ENCODE assay signal across 9 cellular contexts in genomic region chr20:62980970-62981369, GRCh38. TPM values are rescaled to one million over a fixed set of nuclear protein-coding genes. Genes with fewer than 3 reads are reported as not detected.
DNase-seq lines count a peak whose midpoint lies in the region; ATAC-seq and TF ChIP-seq lines count a peak whose summit lies in the region.
"Had no signal": no experiment of that assay in that cellular context is flagged by ENCODE, and none has a peak within 500 bp of the region (broad histone marks: within the 10 kb centered on the region; RNA-seq: fewer than 3 reads in every experiment).

No MANE protein-coding gene starts in this region.

- no peak overlapping the region for H2AFZ ChIP-seq in GM23338

- H3K4me1 Mint-ChIP-seq in GM23338 = peaks cover 43% of the 10 kb centered on the region
- H3K4me1 Mint-ChIP-seq in activated T-helper 2 cell treated with anti-CD3 and anti-CD28 coated beads, Interferon-gamma antibody, Interleukin-2, Interleukin-4, amounts not matched to agents 10 μg/mL and 5 μg/mL and 100 μg/mL, durations not matched to agents 14 hours and 24 hours and 36 hours (ENCODE audit: low read depth) = peaks cover 22% of the 10 kb centered on the region

- H3K36me3 Mint-ChIP-seq in GM23338 (ENCODE audit: low read depth) = no peaks in the 10 kb centered on the region
- H3K36me3 Mint-ChIP-seq in activated T-helper 2 cell treated with anti-CD3 and anti-CD28 coated beads, Interferon-gamma antibody, Interleukin-2, Interleukin-4, amounts not matched to agents 10 μg/mL and 5 μg/mL and 100 μg/mL, durations not matched to agents 14 hours and 24 hours and 36 hours (ENCODE audit: low read depth) = no peaks in the 10 kb centered on the region

- no peaks in the 10 kb centered on the region for H4K20me1 ChIP-seq in GM23338 (replicated peaks; ENCODE audit: insufficient read depth)

- H3K4me3 ChIP-seq in GM23338 = no peak overlapping the region
- H3K4me3 ChIP-seq: cardiac muscle cell had no signal

- no peak overlapping the region for H3K27ac Mint-ChIP-seq in GM23338
- no peak overlapping the region for H3K27ac Mint-ChIP-seq in activated T-helper 2 cell treated with anti-CD3 and anti-CD28 coated beads, Interferon-gamma antibody, Interleukin-2, Interleukin-4, amounts not matched to agents 10 μg/mL and 5 μg/mL and 100 μg/mL, durations not matched to agents 14 hours and 24 hours and 36 hours

- no peaks in the 10 kb centered on the region for H3K79me2 ChIP-seq in GM23338 (replicated peaks; ENCODE audit: insufficient read depth)

- H3K27me3 ChIP-seq in GM23338 (ENCODE audit: insufficient read depth) = no peaks in the 10 kb centered on the region

- 0 out of 2 replicates have a peak, but pooled peaks cover 5% of the 10 kb centered on the region for H3F3A ChIP-seq in GM23338 (replicated peaks; ENCODE audit: low read depth)

- no peak overlapping the region for H3K4me2 ChIP-seq in GM23338

- H3K27ac ChIP-seq in GM23338 (ENCODE audit: low read depth) = no peak overlapping the region
- H3K27ac ChIP-seq: cardiac muscle cell had no signal

- no peak for TF ChIP-seq CTCF in GM23338 (conservative IDR thresholded peaks at IDR 0.05; ENCODE audit: low read depth in 2 of 2)

- H3K9me3 Mint-ChIP-seq in GM23338 = no peaks in the 10 kb centered on the region
- no peaks in the 10 kb centered on the region for H3K9me3 Mint-ChIP-seq in activated T-helper 2 cell treated with anti-CD3 and anti-CD28 coated beads, Interferon-gamma antibody, Interleukin-2, Interleukin-4, amounts not matched to agents 10 μg/mL and 5 μg/mL and 100 μg/mL, durations not matched to agents 14 hours and 24 hours and 36 hours

- peaks cover 14% of the 10 kb centered on the region for H3K27me3 Mint-ChIP-seq in GM23338 (ENCODE audit: insufficient read depth, low read depth, poor library complexity)
- peaks cover 50% of the 10 kb centered on the region for H3K27me3 Mint-ChIP-seq in activated T-helper 2 cell treated with anti-CD3 and anti-CD28 coated beads, Interferon-gamma antibody, Interleukin-2, Interleukin-4, amounts not matched to agents 10 μg/mL and 5 μg/mL and 100 μg/mL, durations not matched to agents 14 hours and 24 hours and 36 hours (ENCODE audit: low read depth)

- H3K9me2 ChIP-seq in GM23338 (ENCODE audit: insufficient read depth) = no peaks in the 10 kb centered on the region

- DNase-seq in GM23338 (ENCODE audit: low spot score) (peak; percentile 56), NCI-H524 (lab: John Stamatoyannopoulos, UW) (peak; percentile 66 to 77), NCI-H2029 (lab: John Stamatoyannopoulos, UW) (no peak), DMS153 (lab: John Stamatoyannopoulos, UW) (no peak)
- peak; percentile 32 for DNase-seq in activated T-helper 2 cell treated with anti-CD3 and anti-CD28 coated beads, Interferon-gamma antibody, Interleukin-2, Interleukin-4, amounts not matched to agents 10 μg/mL and 5 μg/mL and 100 μg/mL, durations not matched to agents 14 hours and 24 hours and 36 hours (ENCODE audit: low spot score)
- peak; percentile 32 to 47 for DNase-seq in stimulated activated CD4-positive, alpha-beta T cell treated with anti-CD3 and anti-CD28 coated beads, Interleukin-2, amount 100 ng/mL, for 24 hours

- intact Hi-C loops in activated T-helper 2 cell treated with anti-CD3 and anti-CD28 coated beads, Interferon-gamma antibody, Interleukin-2, Interleukin-4, amounts not matched to agents 10 μg/mL and 5 μg/mL and 100 μg/mL, durations not matched to agents 14 hours and 24 hours and 36 hours (cut with micrococcal nuclease) = no loop called here

- ATAC-seq in GM23338 (peak; percentile 13), GM19328 (IDR thresholded peaks at IDR 0.05; ENCODE audit: unreplicated experiment) (no peak)

- H3K4me1 ChIP-seq in GM23338 (ENCODE audit: insufficient read depth) = peaks cover 37% of the 10 kb centered on the region

- no peak overlapping the region for H3K4me3 Mint-ChIP-seq in GM23338
- no peak overlapping the region for H3K4me3 Mint-ChIP-seq in activated T-helper 2 cell treated with anti-CD3 and anti-CD28 coated beads, Interferon-gamma antibody, Interleukin-2, Interleukin-4, amounts not matched to agents 10 μg/mL and 5 μg/mL and 100 μg/mL, durations not matched to agents 14 hours and 24 hours and 36 hours (ENCODE audit: low read depth)

- H3K36me3 ChIP-seq in GM23338 (ENCODE audit: insufficient read depth) = no peaks in the 10 kb centered on the region
- H3K36me3 ChIP-seq: cardiac muscle cell had no signal

TF ChIP-seq in GM23338, 12 proteins besides CTCF, POLR2A, EP300 and RAD21:
- TF ChIP-seq STAT1 (IDR thresholded peaks at IDR 0.05; ENCODE audit: unreplicated experiment) (no peak), ZNF331 (CRISPR knock-in tag; IDR thresholded peaks at IDR 0.05; ENCODE audit: low read depth) (no peak), JUNB (IDR thresholded peaks at IDR 0.05; ENCODE audit: unreplicated experiment) (no peak)
- TF ChIP-seq, protein P1, sequence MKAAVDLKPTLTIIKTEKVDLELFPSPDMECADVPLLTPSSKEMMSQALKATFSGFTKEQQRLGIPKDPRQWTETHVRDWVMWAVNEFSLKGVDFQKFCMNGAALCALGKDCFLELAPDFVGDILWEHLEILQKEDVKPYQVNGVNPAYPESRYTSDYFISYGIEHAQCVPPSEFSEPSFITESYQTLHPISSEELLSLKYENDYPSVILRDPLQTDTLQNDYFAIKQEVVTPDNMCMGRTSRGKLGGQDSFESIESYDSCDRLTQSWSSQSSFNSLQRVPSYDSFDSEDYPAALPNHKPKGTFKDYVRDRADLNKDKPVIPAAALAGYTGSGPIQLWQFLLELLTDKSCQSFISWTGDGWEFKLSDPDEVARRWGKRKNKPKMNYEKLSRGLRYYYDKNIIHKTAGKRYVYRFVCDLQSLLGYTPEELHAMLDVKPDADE (IDR thresholded peaks at IDR 0.05) = no peak
- TF ChIP-seq, protein P2, sequence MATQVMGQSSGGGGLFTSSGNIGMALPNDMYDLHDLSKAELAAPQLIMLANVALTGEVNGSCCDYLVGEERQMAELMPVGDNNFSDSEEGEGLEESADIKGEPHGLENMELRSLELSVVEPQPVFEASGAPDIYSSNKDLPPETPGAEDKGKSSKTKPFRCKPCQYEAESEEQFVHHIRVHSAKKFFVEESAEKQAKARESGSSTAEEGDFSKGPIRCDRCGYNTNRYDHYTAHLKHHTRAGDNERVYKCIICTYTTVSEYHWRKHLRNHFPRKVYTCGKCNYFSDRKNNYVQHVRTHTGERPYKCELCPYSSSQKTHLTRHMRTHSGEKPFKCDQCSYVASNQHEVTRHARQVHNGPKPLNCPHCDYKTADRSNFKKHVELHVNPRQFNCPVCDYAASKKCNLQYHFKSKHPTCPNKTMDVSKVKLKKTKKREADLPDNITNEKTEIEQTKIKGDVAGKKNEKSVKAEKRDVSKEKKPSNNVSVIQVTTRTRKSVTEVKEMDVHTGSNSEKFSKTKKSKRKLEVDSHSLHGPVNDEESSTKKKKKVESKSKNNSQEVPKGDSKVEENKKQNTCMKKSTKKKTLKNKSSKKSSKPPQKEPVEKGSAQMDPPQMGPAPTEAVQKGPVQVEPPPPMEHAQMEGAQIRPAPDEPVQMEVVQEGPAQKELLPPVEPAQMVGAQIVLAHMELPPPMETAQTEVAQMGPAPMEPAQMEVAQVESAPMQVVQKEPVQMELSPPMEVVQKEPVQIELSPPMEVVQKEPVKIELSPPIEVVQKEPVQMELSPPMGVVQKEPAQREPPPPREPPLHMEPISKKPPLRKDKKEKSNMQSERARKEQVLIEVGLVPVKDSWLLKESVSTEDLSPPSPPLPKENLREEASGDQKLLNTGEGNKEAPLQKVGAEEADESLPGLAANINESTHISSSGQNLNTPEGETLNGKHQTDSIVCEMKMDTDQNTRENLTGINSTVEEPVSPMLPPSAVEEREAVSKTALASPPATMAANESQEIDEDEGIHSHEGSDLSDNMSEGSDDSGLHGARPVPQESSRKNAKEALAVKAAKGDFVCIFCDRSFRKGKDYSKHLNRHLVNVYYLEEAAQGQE (IDR thresholded peaks at IDR 0.05; ENCODE audit: unreplicated experiment) = no peak

RNA-seq across cellular contexts. Expression of gene BHLHE23, which starts 25.8 kb away (rescaled TPM):
- total RNA-seq in GM23338 (2014; rRNA removed; shearing (Covaris generic)) = 5.0 and 6.6 TPM in 2 replicates
- polyA plus RNA-seq in GM23338 (2016; fragmentation: Nextera tagmentation; extraction: Ambion mirVana) = 0.52 TPM in 2 replicates
- total RNA-seq in activated T-helper 2 cell treated with anti-CD3 and anti-CD28 coated beads, Interferon-gamma antibody, Interleukin-2, Interleukin-4, amounts not matched to agents 10 μg/mL and 5 μg/mL and 100 μg/mL, durations not matched to agents 14 hours and 24 hours and 36 hours = not detected in 2 replicates
- total RNA-seq: cardiac muscle cell, lung microvascular endothelial cell had no signal
- polyA plus RNA-seq: cardiac muscle cell had no signal

RNA-seq across cellular contexts. Expression of gene SLC17A9, which starts 28.5 kb away (rescaled TPM):
- total RNA-seq in GM23338 (2014; rRNA removed; shearing (Covaris generic)) = 24.2 and 32.0 TPM in 2 replicates
- 36.1 and 39.3 TPM in 2 replicates for polyA plus RNA-seq in GM23338 (2016; fragmentation: Nextera tagmentation; extraction: Ambion mirVana)
- 20.2 and 21.4 TPM in 2 replicates for total RNA-seq in activated T-helper 2 cell treated with anti-CD3 and anti-CD28 coated beads, Interferon-gamma antibody, Interleukin-2, Interleukin-4, amounts not matched to agents 10 μg/mL and 5 μg/mL and 100 μg/mL, durations not matched to agents 14 hours and 24 hours and 36 hours

RNA-seq across cellular contexts. Expression of gene GID8, which starts 43.0 kb away (rescaled TPM):
- total RNA-seq in GM23338 (2014; rRNA removed; shearing (Covaris generic)) = 102 and 106 TPM in 2 replicates
- polyA plus RNA-seq in GM23338 (2016; fragmentation: Nextera tagmentation; extraction: Ambion mirVana) = 41.7 and 41.8 TPM in 2 replicates
- total RNA-seq in activated T-helper 2 cell treated with anti-CD3 and anti-CD28 coated beads, Interferon-gamma antibody, Interleukin-2, Interleukin-4, amounts not matched to agents 10 μg/mL and 5 μg/mL and 100 μg/mL, durations not matched to agents 14 hours and 24 hours and 36 hours = 50.5 and 53.7 TPM in 2 replicates

RNA-seq across cellular contexts. Expression of gene DIDO1, which starts 54.7 kb away (rescaled TPM):
- total RNA-seq in GM23338 (2014; rRNA removed; shearing (Covaris generic)) = 147 and 162 TPM in 2 replicates
- polyA plus RNA-seq in GM23338 (2016; fragmentation: Nextera tagmentation; extraction: Ambion mirVana) = 61.5 and 72.4 TPM in 2 replicates
- 57.9 and 59.8 TPM in 2 replicates for total RNA-seq in activated T-helper 2 cell treated with anti-CD3 and anti-CD28 coated beads, Interferon-gamma antibody, Interleukin-2, Interleukin-4, amounts not matched to agents 10 μg/mL and 5 μg/mL and 100 μg/mL, durations not matched to agents 14 hours and 24 hours and 36 hours

Comparison
In these comparisons a context has a peak if more than half of its experiments do, and no peak if none do; other contexts are left out.
1. DNase-seq: peak in GM23338 (single experiment), NCI-H524 (2 of 2), activated T-helper 2 cell treated with anti-CD3 and anti-CD28 coated beads, Interferon-gamma antibody, Interleukin-2, Interleukin-4, amounts not matched to agents 10 μg/mL and 5 μg/mL and 100 μg/mL, durations not matched to agents 14 hours and 24 hours and 36 hours (single experiment) and stimulated activated CD4-positive, alpha-beta T cell treated with anti-CD3 and anti-CD28 coated beads, Interleukin-2, amount 100 ng/mL, for 24 hours (2 of 2); none in NCI-H2029 (single experiment) and DMS153 (single experiment).